14 cellular contexts compared by ENCODE assay signal in the genomic region with DNA sequence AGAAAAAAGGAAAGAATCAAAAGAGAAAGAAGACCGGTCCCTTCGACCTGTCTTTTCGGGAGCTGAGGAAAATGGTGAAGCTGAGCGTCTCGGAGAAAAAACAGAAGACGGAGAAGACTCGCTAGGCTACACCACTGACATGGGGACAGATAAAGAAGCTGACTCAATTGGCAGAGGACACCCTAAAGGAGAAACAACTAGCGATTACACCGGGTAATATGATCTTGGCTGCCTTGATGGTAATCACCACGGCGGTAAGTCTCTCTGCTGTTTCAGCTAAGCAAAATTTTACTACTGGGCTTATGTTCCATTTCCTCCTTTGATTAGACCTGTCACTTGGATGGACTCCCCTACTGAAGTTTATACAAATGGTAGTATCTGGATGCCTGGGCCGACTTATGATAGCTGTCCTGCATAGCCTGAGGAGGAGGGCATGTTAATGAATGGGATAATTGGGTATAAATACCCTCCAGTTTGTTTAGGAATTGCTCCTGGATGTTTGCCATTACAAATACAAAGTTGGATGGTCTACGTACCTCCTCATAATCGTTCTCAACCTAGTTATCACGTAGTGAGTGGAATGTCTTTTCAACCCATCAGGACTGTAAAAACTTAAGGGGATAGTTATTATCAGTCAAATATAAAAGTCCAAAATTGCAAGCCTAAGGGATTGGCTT. TPM values are rescaled to one million over a fixed set of nuclear protein-coding genes. Genes with fewer than 3 reads are reported as not detected.
DNase-seq lines count a peak whose midpoint lies in the region; ATAC-seq and TF ChIP-seq lines count a peak whose summit lies in the region.
"Had no signal": no experiment of that assay in that cellular context is flagged by ENCODE, and none has a peak within 500 bp of the region (broad histone marks: within the 10 kb centered on the region; RNA-seq: fewer than 3 reads in every experiment).

No MANE protein-coding gene starts in this region.

- H3K4me3 Mint-ChIP-seq in CD4-positive, alpha-beta T cell, result no peak overlapping the region
- H3K4me3 Mint-ChIP-seq in activated CD8-positive, alpha-beta T cell treated with anti-CD3 and anti-CD28 coated beads, Interleukin-2, amount 10 ng/mL, durations not matched to agents 7 days and 5 days, result no peak overlapping the region

- no peaks in the 10 kb centered on the region for H3K4me1 Mint-ChIP-seq in CD4-positive, alpha-beta T cell (ENCODE audit: low read depth)
- H3K4me1 Mint-ChIP-seq in activated CD8-positive, alpha-beta T cell treated with anti-CD3 and anti-CD28 coated beads, Interleukin-2, amount 10 ng/mL, durations not matched to agents 7 days and 5 days (ENCODE audit: low read depth), result peaks cover 8% of the 10 kb centered on the region

- no peak overlapping the region for H3K4ac ChIP-seq in trophoblast cell (ENCODE audit: low read depth, low read length)

- H3K27ac ChIP-seq in HEK293 (ENCODE audit: extremely low read depth, low read depth, low read length), result peak overlapping the region; percentile 57
- no peak overlapping the region for H3K27ac ChIP-seq in esophagus muscularis mucosa (replicated peaks in 1 of 4)
- H3K27ac ChIP-seq in trophoblast cell (ENCODE audit: low read depth, low read length), result no peak overlapping the region
- no peak overlapping the region for H3K27ac ChIP-seq in CD4-positive, alpha-beta T cell (ENCODE audit: low read depth, low read length)
- H3K27ac ChIP-seq: foreskin keratinocyte, lower lobe of right lung had no signal

- TF ChIP-seq POLR2A in esophagus muscularis mucosa (IDR thresholded peaks at IDR 0.05; ENCODE audit: low read depth), result no peak

- H3K79me1 ChIP-seq in trophoblast cell (ENCODE audit: low read length), result no peaks in the 10 kb centered on the region

- no peak overlapping the region for H3K9ac ChIP-seq in trophoblast cell (ENCODE audit: low read length)

- 12% methylated on average over 15 of the region's 15 CpGs for WGBS in esophagus muscularis mucosa
- WGBS in trophoblast cell (ENCODE audit: extremely low coverage, insufficient coverage, insufficient read length), result no CpG with 5 or more reads among the region's 15 CpGs

- H2BK120ac ChIP-seq in trophoblast cell (ENCODE audit: insufficient read depth, low read length, poor library complexity), result no peak overlapping the region

- TF ChIP-seq CTCF in HEK293 (tag by site-specific recombination; IDR thresholded peaks at IDR 0.05), result no peak
- TF ChIP-seq CTCF in esophagus muscularis mucosa (IDR thresholded peaks at IDR 0.05), result no peak
- TF ChIP-seq CTCF in CD4-positive, alpha-beta T cell (IDR thresholded peaks at IDR 0.05), result no peak

- H3K4me3 ChIP-seq in HEK293 (ENCODE audit: low read depth, low read length) (peak overlapping the region; percentile 8), esophagus muscularis mucosa (peak overlapping the region in 3 of 4 donors; percentile 10 to 16 (median 15)), trophoblast cell (ENCODE audit: low read depth, low read length) (no peak overlapping the region)
- H3K4me3 ChIP-seq: lower lobe of right lung had no signal

- H3K27me3 Mint-ChIP-seq in CD4-positive, alpha-beta T cell, result peaks cover 66% of the 10 kb centered on the region
- peaks cover 48% of the 10 kb centered on the region for H3K27me3 Mint-ChIP-seq in activated CD8-positive, alpha-beta T cell treated with anti-CD3 and anti-CD28 coated beads, Interleukin-2, amount 10 ng/mL, durations not matched to agents 7 days and 5 days (ENCODE audit: low read depth)

- peaks cover 15% of the 10 kb centered on the region for H3K4me1 ChIP-seq in HEK293 (ENCODE audit: control insufficient read depth, insufficient read depth, low read length)
- H3K4me1 ChIP-seq in esophagus muscularis mucosa, result peaks cover 3 to 21% (median 13%) of the 10 kb centered on the region in 4 donors
- H3K4me1 ChIP-seq in trophoblast cell (ENCODE audit: control insufficient read depth in 1 of 2, insufficient read depth in 2 of 2, low read length in 2 of 2), result no peaks in the 10 kb centered on the region
- H3K4me1 ChIP-seq: foreskin keratinocyte, lower lobe of right lung had no signal

- no peak for ATAC-seq in CD4-positive, alpha-beta T cell (ENCODE audit: poor library complexity)
- ATAC-seq in activated CD8-positive, alpha-beta T cell treated with anti-CD3 and anti-CD28 coated beads, Interleukin-2, amount 10 ng/mL, durations not matched to agents 7 days and 5 days, result no peak
- no peak for ATAC-seq in GM21423 (IDR thresholded peaks at IDR 0.05; ENCODE audit: unreplicated experiment)
- ATAC-seq: foreskin keratinocyte, lower lobe of right lung had no signal

- POLR2A ChIA-PET in HEK293 (lab: Yijun Ruan, JAX), result interaction anchor here (0.7 to 1.3 kb wide), 7 partner anchors 11 to 226 kb away, joined by 3 to 4 read pairs (median 3); a partner anchor contains a TSS
- POLR2A ChIA-PET in CD4-positive, alpha-beta T cell (lab: Charles Lee), result no interaction called here
- POLR2A ChIA-PET in activated CD8-positive, alpha-beta T cell treated with anti-CD3 and anti-CD28 coated beads, Interleukin-2, amount 10 ng/mL, durations not matched to agents 7 days and 5 days (lab: Charles Lee), result no interaction called here

- H3K4me2 ChIP-seq in trophoblast cell (ENCODE audit: low read length), result peak overlapping the region; percentile 13

- no peak overlapping the region for H4K8ac ChIP-seq in trophoblast cell (ENCODE audit: low read depth, low read length)

- no peaks in the 10 kb centered on the region for H3K9me3 Mint-ChIP-seq in CD4-positive, alpha-beta T cell
- no peaks in the 10 kb centered on the region for H3K9me3 Mint-ChIP-seq in activated CD8-positive, alpha-beta T cell treated with anti-CD3 and anti-CD28 coated beads, Interleukin-2, amount 10 ng/mL, durations not matched to agents 7 days and 5 days (ENCODE audit: insufficient read depth)

- H2BK5ac ChIP-seq in trophoblast cell (ENCODE audit: low read depth, low read length, poor library complexity), result no peak overlapping the region

- no peak overlapping the region for H4K91ac ChIP-seq in trophoblast cell (ENCODE audit: low read depth, low read length)

- CTCF ChIA-PET in HEK293 (lab: Yijun Ruan, JAX), result interaction anchor here (0.6 to 7.9 kb wide), 13 partner anchors 7 to 1485 kb away, joined by 3 to 214 read pairs (median 6); a partner anchor contains a TSS
- CTCF ChIA-PET in CD4-positive, alpha-beta T cell (lab: Charles Lee), result interaction anchor here (4.4 to 5.0 kb wide), 2 partner anchors 11 to 16 kb away, joined by 24 to 59 read pairs; no protein-coding TSS in a partner anchor
- CTCF ChIA-PET in activated CD8-positive, alpha-beta T cell treated with anti-CD3 and anti-CD28 coated beads, Interleukin-2, amount 10 ng/mL, durations not matched to agents 7 days and 5 days (lab: Charles Lee), result interaction anchor here (1.5 to 10.3 kb wide), 7 partner anchors 11 to 55 kb away, joined by 4 to 319 read pairs (median 86); a partner anchor contains a TSS

- no peak overlapping the region for H4K12ac ChIP-seq in trophoblast cell (ENCODE audit: low read depth, low read length)

- H2AK5ac ChIP-seq in trophoblast cell (ENCODE audit: low read length), result no peak overlapping the region

- H3K18ac ChIP-seq in trophoblast cell (ENCODE audit: low read length), result no peak overlapping the region

- DNase-seq in NCI-H748 (lab: John Stamatoyannopoulos, UW; ENCODE audit: unreplicated experiment), result peak; percentile 82
- no peak for DNase-seq in esophagus muscularis mucosa (ENCODE audit: extremely low spot score)
- DNase-seq in trophoblast cell, result no peak
- DNase-seq in CD4-positive, alpha-beta T cell, result no peak
- no peak for DNase-seq in activated CD8-positive, alpha-beta T cell treated with anti-CD3 and anti-CD28 coated beads, Interleukin-2, amount 10 ng/mL, durations not matched to agents 7 days and 5 days
- DNase-seq in activated CD4-positive, CD25-positive, alpha-beta regulatory T cell (lab: John Stamatoyannopoulos, UW), result no peak
- DNase-seq: DMS 273 treated with DMSO at 0.1 percent for 48 hours, foreskin keratinocyte, Karpas-422, small intestine, T-helper 2 cell had no signal

- H3K14ac ChIP-seq in trophoblast cell (ENCODE audit: low read length), result no peak overlapping the region

- H2AFZ ChIP-seq in trophoblast cell (ENCODE audit: insufficient read depth, low read length, poor library complexity), result no peak overlapping the region

- TF ChIP-seq EP300 in esophagus muscularis mucosa (IDR thresholded peaks at IDR 0.05), result no peak

- H3K23ac ChIP-seq in trophoblast cell (ENCODE audit: low read length), result no peak overlapping the region

- no peaks in the 10 kb centered on the region for H3K79me2 ChIP-seq in trophoblast cell (ENCODE audit: control insufficient read depth, insufficient read depth, low read length, poor library complexity)

- H3K9me3 ChIP-seq in HEK293 (ENCODE audit: control insufficient read depth, insufficient read depth, low read depth, low read length), result no peaks in the 10 kb centered on the region
- H3K9me3 ChIP-seq in esophagus muscularis mucosa, result no peaks in the 10 kb centered on the region
- H3K9me3 ChIP-seq in trophoblast cell (ENCODE audit: insufficient read depth, low read depth, low read length), result peaks cover 1% of the 10 kb centered on the region
- H3K9me3 ChIP-seq in CD4-positive, alpha-beta T cell (ENCODE audit: control insufficient read depth, low read length), result no peaks in the 10 kb centered on the region
- H3K9me3 ChIP-seq: lower lobe of right lung had no signal

- peaks cover 0 to 78% (median 38%) of the 10 kb centered on the region in 4 donors for H3K27me3 ChIP-seq in esophagus muscularis mucosa
- peaks cover 25% of the 10 kb centered on the region for H3K27me3 ChIP-seq in trophoblast cell (ENCODE audit: insufficient read depth, low read length)
- peaks cover 56% of the 10 kb centered on the region for H3K27me3 ChIP-seq in CD4-positive, alpha-beta T cell (ENCODE audit: control insufficient read depth, insufficient read depth, low read length)

- H2BK12ac ChIP-seq in trophoblast cell (ENCODE audit: low read length), result no peak overlapping the region

- no peaks in the 10 kb centered on the region for H3K36me3 Mint-ChIP-seq in CD4-positive, alpha-beta T cell (ENCODE audit: low read depth)
- H3K36me3 Mint-ChIP-seq in activated CD8-positive, alpha-beta T cell treated with anti-CD3 and anti-CD28 coated beads, Interleukin-2, amount 10 ng/mL, durations not matched to agents 7 days and 5 days (ENCODE audit: low read depth), result no peaks in the 10 kb centered on the region

- no peak overlapping the region for H3K27ac Mint-ChIP-seq in CD4-positive, alpha-beta T cell
- H3K27ac Mint-ChIP-seq in activated CD8-positive, alpha-beta T cell treated with anti-CD3 and anti-CD28 coated beads, Interleukin-2, amount 10 ng/mL, durations not matched to agents 7 days and 5 days, result no peak overlapping the region

- H3K36me3 ChIP-seq in HEK293 (ENCODE audit: control insufficient read depth in 2 of 2, insufficient read depth in 1 of 2, low read length in 2 of 2), result no peaks in the 10 kb centered on the region
- no peaks in the 10 kb centered on the region for H3K36me3 ChIP-seq in esophagus muscularis mucosa
- H3K36me3 ChIP-seq in trophoblast cell (ENCODE audit: control insufficient read depth in 1 of 2, insufficient read depth in 2 of 2, low read length in 2 of 2), result no peaks in the 10 kb centered on the region
- H3K36me3 ChIP-seq: lower lobe of right lung had no signal

- intact Hi-C loops in esophagus muscularis mucosa (cut with DNase I), result no loop called here
- intact Hi-C loops in CD4-positive, alpha-beta T cell (cut with DNase I, micrococcal nuclease), result loop anchor here (5.0 to 10.0 kb wide), 3 partner anchors 684 to 934 kb away; no protein-coding TSS in a partner anchor

RNA-seq across cellular contexts. Expression of a gene that starts 24.1 kb away (rescaled TPM):
- total RNA-seq in esophagus muscularis mucosa, result 1 to 10 TPM; 1.3 to 3.7 (median 2.0) TPM
- polyA plus RNA-seq in trophoblast cell (2013), result 1.2 and 1.4 TPM in 2 replicates
- total RNA-seq in CD4-positive, alpha-beta T cell, result not detected
- total RNA-seq in activated CD8-positive, alpha-beta T cell treated with anti-CD3 and anti-CD28 coated beads, Interleukin-2, amount 10 ng/mL, durations not matched to agents 7 days and 5 days, result not detected

RNA-seq across cellular contexts. Expression of a gene that starts 24.6 kb away (rescaled TPM):
- total RNA-seq in esophagus muscularis mucosa, result not detected
- polyA plus RNA-seq in trophoblast cell (2013), result 0.07 and 0.08 TPM in 2 replicates
- total RNA-seq in CD4-positive, alpha-beta T cell, result under 1 TPM in 1 of 2 experiments, not detected in 1; 0.41 TPM
- under 1 TPM; 0.26 to 0.47 TPM for total RNA-seq in activated CD8-positive, alpha-beta T cell treated with anti-CD3 and anti-CD28 coated beads, Interleukin-2, amount 10 ng/mL, durations not matched to agents 7 days and 5 days
- total RNA-seq: lower lobe of right lung had no signal

RNA-seq across cellular contexts. Expression of a gene that starts 55.4 kb away (rescaled TPM):
- total RNA-seq in esophagus muscularis mucosa, result not detected
- polyA plus RNA-seq in trophoblast cell (2013), result 0.26 and 0.31 TPM in 2 replicates
- total RNA-seq in CD4-positive, alpha-beta T cell, result under 1 TPM; 0.81 to 0.91 TPM
- not detected for total RNA-seq in activated CD8-positive, alpha-beta T cell treated with anti-CD3 and anti-CD28 coated beads, Interleukin-2, amount 10 ng/mL, durations not matched to agents 7 days and 5 days
- total RNA-seq: lower lobe of right lung had no signal
